Comparison of ENCODE assay signal across 18 cellular contexts in the genomic region with DNA sequence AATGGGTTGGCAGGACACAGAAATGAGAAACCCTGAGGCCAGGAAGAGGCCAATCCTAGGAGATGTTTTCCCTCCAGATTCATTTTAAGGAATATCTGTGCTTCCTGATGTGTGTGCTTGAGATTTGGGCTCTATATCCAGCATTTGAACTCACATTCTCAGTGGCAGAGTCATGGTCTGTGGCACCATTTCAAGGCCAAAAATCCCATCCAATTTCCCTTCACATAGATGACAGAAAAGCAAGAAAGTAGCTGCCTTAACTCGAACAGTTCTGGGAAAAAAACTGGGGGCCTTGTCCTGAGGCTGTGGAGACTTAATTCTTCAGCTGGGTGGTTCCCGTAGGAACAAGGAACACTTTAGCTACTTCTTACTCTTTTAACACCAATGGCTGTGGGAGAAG. TPM values are rescaled to one million over a fixed set of nuclear protein-coding genes. Genes with fewer than 3 reads are reported as not detected.
DNase-seq lines count a peak whose midpoint lies in the region; ATAC-seq and TF ChIP-seq lines count a peak whose summit lies in the region.
"Had no signal": no experiment of that assay in that cellular context is flagged by ENCODE, and none has a peak within 500 bp of the region (broad histone marks: within the 10 kb centered on the region; RNA-seq: fewer than 3 reads in every experiment).

No MANE protein-coding gene starts in this region.

- no peak overlapping the region for H3K14ac ChIP-seq in IMR-90 (replicated peaks; ENCODE audit: low read depth, low read length)

- peaks cover 9% of the 10 kb centered on the region for H3K27me3 ChIP-seq in IMR-90 (ENCODE audit: control insufficient read depth, insufficient read depth, low read length)
- no peaks in the 10 kb centered on the region for H3K27me3 ChIP-seq in fibroblast of lung (ENCODE audit: control insufficient read depth, insufficient read depth, low read length)
- peaks cover 6% of the 10 kb centered on the region for H3K27me3 ChIP-seq in osteoblast (ENCODE audit: insufficient read depth, low read length)
- H3K27me3 ChIP-seq: BE2C had no signal

- H2AK5ac ChIP-seq in IMR-90 (ENCODE audit: low read depth, low read length) = no peak overlapping the region

- intact Hi-C loops in IMR-90 (cut with micrococcal nuclease) = no loop called here

- 0 out of 4 replicates have a peak overlapping the region, but pooled peaks of 1 of the 2 experiments have one; percentile 7 for H4K8ac ChIP-seq in IMR-90 (ENCODE audit: low read depth in 2 of 2, low read length in 2 of 2)

- no peaks in the 10 kb centered on the region for H3K79me1 ChIP-seq in IMR-90 (ENCODE audit: low read depth in 1 of 2, low read length in 2 of 2)

- H3K4me3 ChIP-seq in AG10803 (ENCODE audit: low read length) (no peak overlapping the region), IMR-90 (ENCODE audit: insufficient read depth, low read depth, low read length) (no peak overlapping the region), fibroblast of lung (replicated peaks in 1 of 4; ENCODE audit: control extremely low read depth in 1 of 4, insufficient read depth in 1 of 4, low read depth in 3 of 4, low read length in 4 of 4) (no peak overlapping the region), osteoblast (ENCODE audit: insufficient read depth, low read length) (no peak overlapping the region)

- no peak for TF ChIP-seq POLR2A in IMR-90 (IDR thresholded peaks at IDR 0.05; ENCODE audit: low read depth, low read length)

- WGBS in IMR-90 (ENCODE audit: extremely low coverage in 2 of 2, insufficient read length in 1 of 2), 2 experiments = no CpG with 5 or more reads among the region's 2 CpGs

- TF ChIP-seq CTCF in AG10803 (conservative IDR thresholded peaks at IDR 0.05; ENCODE audit: low read length) (no peak), IMR-90 (conservative IDR thresholded peaks at IDR 0.05; ENCODE audit: low read depth, low read length) (no peak), fibroblast of lung (conservative IDR thresholded peaks at IDR 0.05 in 1 of 2, IDR thresholded peaks at IDR 0.05 in 1 of 2; ENCODE audit: low read depth in 1 of 2, low read length in 2 of 2) (no peak), osteoblast (IDR thresholded peaks at IDR 0.05; ENCODE audit: extremely low read depth, low read depth, low read length) (no peak)

- BruUV-seq in IMR-90 (replicated peaks; lab: Mats Ljungman, UMichigan) = no TSS peak

- dilution Hi-C loops in IMR-90 (cut with HindIII; ENCODE audit: low sequenced_read_pairs, unreplicated experiment) = no loop called here

- H2BK120ac ChIP-seq in IMR-90 (ENCODE audit: low read depth, low read length) = no peak overlapping the region

- POLR2A ChIA-PET in IMR-90 (lab: Charles Lee; ENCODE audit: unreplicated experiment) = no interaction called here

- H2AFZ ChIP-seq in IMR-90 (replicated peaks; ENCODE audit: low read length, poor library complexity) = no peak overlapping the region
- H2AFZ ChIP-seq in fibroblast of lung (ENCODE audit: low read length) = no peak overlapping the region
- peak overlapping the region; percentile 27 for H2AFZ ChIP-seq in osteoblast (ENCODE audit: low read length)

- no peak overlapping the region for H4K5ac ChIP-seq in IMR-90 (ENCODE audit: low read depth, low read length)

- no peak overlapping the region for H2AK9ac ChIP-seq in IMR-90 (replicated peaks; ENCODE audit: low read depth, low read length, poor library complexity)

- no peak overlapping the region for H3K56ac ChIP-seq in IMR-90 (ENCODE audit: extremely low read depth, insufficient read depth, low read length)

- no peak overlapping the region for H2BK15ac ChIP-seq in IMR-90 (ENCODE audit: low read depth, low read length)

- ATAC-seq in IMR-90 (ENCODE audit: low read depth) = no peak

- H2BK20ac ChIP-seq in IMR-90 (ENCODE audit: low read depth, low read length) = no peak overlapping the region

- H3K27ac ChIP-seq in IMR-90 (ENCODE audit: insufficient read depth, low read length) (no peak overlapping the region), fibroblast of lung (ENCODE audit: insufficient read depth, low read length) (no peak overlapping the region), osteoblast (ENCODE audit: low read depth, low read length) (no peak overlapping the region)
- H3K27ac ChIP-seq: C4-2B had no signal

- no peaks in the 10 kb centered on the region for H3K36me3 ChIP-seq in IMR-90 (ENCODE audit: control insufficient read depth, insufficient read depth, low read length)
- H3K36me3 ChIP-seq in fibroblast of lung (ENCODE audit: control insufficient read depth, insufficient read depth, low read length) = no peaks in the 10 kb centered on the region
- no peaks in the 10 kb centered on the region for H3K36me3 ChIP-seq in osteoblast (ENCODE audit: insufficient read depth, low read length)
- H3K36me3 ChIP-seq: BE2C had no signal

- peaks cover 4% of the 10 kb centered on the region; the same call in 1 of the 2 replicates for H3K9me1 ChIP-seq in IMR-90 (ENCODE audit: insufficient read depth, low read length)

- H4K20me1 ChIP-seq in IMR-90 (ENCODE audit: insufficient read depth, low read length) = no peaks in the 10 kb centered on the region
- no peaks in the 10 kb centered on the region for H4K20me1 ChIP-seq in fibroblast of lung (ENCODE audit: control insufficient read depth, extremely low read depth, insufficient read depth, low read length)
- no peaks in the 10 kb centered on the region for H4K20me1 ChIP-seq in osteoblast (ENCODE audit: insufficient read depth, low read length)

- DNase-seq in AG10803 (ENCODE audit: low read depth) = peak; percentile 35
- no peak for DNase-seq in IMR-90
- peak; percentile 1 to 8 for DNase-seq in fibroblast of lung (ENCODE audit: low read depth in 2 of 2)
- peak; percentile 83 for DNase-seq in osteoblast (ENCODE audit: insufficient read length, low spot score, missing footprints)
- DNase-seq in medulla oblongata (ENCODE audit: extremely low spot score) = no peak
- no peak for DNase-seq in kidney glomerular epithelial cell (lab: John Stamatoyannopoulos, UW)
- no peak for DNase-seq in globus pallidus (ENCODE audit: low spot score)
- DNase-seq: 8988T; BE2C; CD4-positive, alpha-beta memory T cell; COR-L47; DMS153; DMS79 treated with DMSO at 0.1 percent for 48 hours; GDM1; GOT3; H9 had no signal

- H3K4ac ChIP-seq in IMR-90 (ENCODE audit: low read depth, low read length) = 0 out of 2 replicates have a peak overlapping the region, but pooled peaks have one; percentile 16

- no peak overlapping the region for H3K23ac ChIP-seq in IMR-90 (ENCODE audit: low read depth, low read length)

- H3K9me3 ChIP-seq in IMR-90 (ENCODE audit: control insufficient read depth, insufficient read depth, low read length) (no peaks in the 10 kb centered on the region), fibroblast of lung (ENCODE audit: control insufficient read depth, insufficient read depth, low read depth, low read length) (no peaks in the 10 kb centered on the region), osteoblast (ENCODE audit: low read depth, low read length) (no peaks in the 10 kb centered on the region)
- H3K9me3 ChIP-seq: BE2C had no signal

- CTCF ChIA-PET in IMR-90 (lab: Yijun Ruan, JAX) = no interaction called here

- H3K9ac ChIP-seq in IMR-90 (ENCODE audit: low read depth, low read length) = no peak overlapping the region
- no peak overlapping the region for H3K9ac ChIP-seq in fibroblast of lung (ENCODE audit: insufficient read depth, low read length)

- no peak overlapping the region for H2BK5ac ChIP-seq in IMR-90 (ENCODE audit: low read depth, low read length, poor library complexity, severe bottlenecking)

- H3K4me1 ChIP-seq in IMR-90 (ENCODE audit: control insufficient read depth, insufficient read depth, low read length) = peaks cover 5% of the 10 kb centered on the region; the same call in 1 of the 2 replicates
- H3K4me1 ChIP-seq in fibroblast of lung (ENCODE audit: control insufficient read depth, extremely low read depth, insufficient read depth, low read length) = peaks cover 3% of the 10 kb centered on the region
- H3K4me1 ChIP-seq in osteoblast (ENCODE audit: insufficient read depth, low read length) = peaks cover 10% of the 10 kb centered on the region
- H3K4me1 ChIP-seq: BE2C had no signal

- H3K18ac ChIP-seq in IMR-90 (ENCODE audit: low read depth, low read length) = no peak overlapping the region

- H3K79me2 ChIP-seq in fibroblast of lung (ENCODE audit: control insufficient read depth, insufficient read depth, low read length) (no peaks in the 10 kb centered on the region), osteoblast (ENCODE audit: insufficient read depth, low read length) (no peaks in the 10 kb centered on the region)

- in situ Hi-C loops in IMR-90 (cut with MboI; ENCODE audit: low sequenced_read_pairs) = no loop called here

- H3K4me2 ChIP-seq in IMR-90 (ENCODE audit: low read depth, low read length) (no peak overlapping the region), fibroblast of lung (ENCODE audit: extremely low read depth, insufficient read depth, low read length) (no peak overlapping the region), osteoblast (ENCODE audit: insufficient read depth, low read length) (no peak overlapping the region)

- H4K91ac ChIP-seq in IMR-90 (ENCODE audit: insufficient read depth, low read depth, low read length) = no peak overlapping the region

- no peak for TF ChIP-seq RAD21 in IMR-90 (IDR thresholded peaks at IDR 0.05; ENCODE audit: low read length)

TF ChIP-seq in IMR-90, 13 proteins besides CTCF, POLR2A, EP300 and RAD21 (continues in another document):
- TF ChIP-seq RFX5 (IDR thresholded peaks at IDR 0.05; ENCODE audit: low read depth, low read length) (no peak), CHD1 (IDR thresholded peaks at IDR 0.05; ENCODE audit: low read depth, low read length) (no peak), FOS (IDR thresholded peaks at IDR 0.05; ENCODE audit: low read depth, low read length) (no peak), MXI1 (IDR thresholded peaks at IDR 0.05; ENCODE audit: borderline replicate concordance, low read depth, low read length) (no peak)

RNA-seq across cellular contexts. Expression of gene TAF7L, which starts 27.4 kb away (rescaled TPM):
- total RNA-seq in IMR-90 (2012; rRNA removed) = 0.18 and 0.28 TPM in 2 replicates
- polyA plus RNA-seq in IMR-90 (2012; rRNA removed) = 0.22 TPM in 2 replicates
- polyA plus RNA-seq in IMR-90 (2012; cell fraction: cytosol; rRNA removed) = 0.04 and 0.25 TPM in 2 replicates
- 0.16 and 0.83 TPM in 2 replicates for polyA plus RNA-seq in IMR-90 (2012; cell fraction: nucleus; rRNA removed; ENCODE audit: low replicate concordance)
- total RNA-seq in fibroblast of lung = 0.33 and 0.51 TPM in 2 replicates
- polyA plus RNA-seq in fibroblast of lung = 0.27 and 0.66 TPM in 2 replicates
- 0.22 and 0.67 TPM in 2 replicates for polyA plus RNA-seq in fibroblast of lung (2012)
- polyA minus RNA-seq in fibroblast of lung (ENCODE audit: low replicate concordance) = not detected in 2 replicates
- total RNA-seq in osteoblast = 0.29 and 0.36 TPM in 2 replicates
- total RNA-seq: CD4-positive, alpha-beta memory T cell; H9; HT1080 had no signal
- polyA plus RNA-seq: CD4-positive, alpha-beta memory T cell had no signal

RNA-seq across cellular contexts. Expression of gene DRP2, which starts 44.2 kb away (rescaled TPM):
- 6.9 and 7.0 TPM in 2 replicates for total RNA-seq in IMR-90 (2012; rRNA removed)
- 6.4 and 7.9 TPM in 2 replicates for polyA plus RNA-seq in IMR-90 (2012; rRNA removed)
- 2.2 and 2.4 TPM in 2 replicates for polyA plus RNA-seq in IMR-90 (2012; cell fraction: cytosol; rRNA removed)
- polyA plus RNA-seq in IMR-90 (2012; cell fraction: nucleus; rRNA removed; ENCODE audit: low replicate concordance) = 17.0 and 27.1 TPM in 2 replicates
- under 0.01 and 0.50 TPM in 2 replicates for total RNA-seq in fibroblast of lung
- polyA plus RNA-seq in fibroblast of lung = 0.59 and 0.64 TPM in 2 replicates
- polyA plus RNA-seq in fibroblast of lung (2012) = 0.92 and 0.93 TPM in 2 replicates
- 1.7 and 4.8 TPM in 2 replicates for polyA minus RNA-seq in fibroblast of lung (ENCODE audit: low replicate concordance)
- total RNA-seq in osteoblast = 0.59 and 0.72 TPM in 2 replicates

Comparison
In these comparisons a context has a peak if more than half of its experiments do, and no peak if none do; other contexts are left out.
1. DNase-seq: peak in AG10803 (single experiment), fibroblast of lung (2 of 2) and osteoblast (single experiment); none in IMR-90 (single experiment), medulla oblongata (single experiment), kidney glomerular epithelial cell (single experiment) and globus pallidus (single experiment).